ENCODE assay signal across 8 cellular contexts in the genomic region with DNA sequence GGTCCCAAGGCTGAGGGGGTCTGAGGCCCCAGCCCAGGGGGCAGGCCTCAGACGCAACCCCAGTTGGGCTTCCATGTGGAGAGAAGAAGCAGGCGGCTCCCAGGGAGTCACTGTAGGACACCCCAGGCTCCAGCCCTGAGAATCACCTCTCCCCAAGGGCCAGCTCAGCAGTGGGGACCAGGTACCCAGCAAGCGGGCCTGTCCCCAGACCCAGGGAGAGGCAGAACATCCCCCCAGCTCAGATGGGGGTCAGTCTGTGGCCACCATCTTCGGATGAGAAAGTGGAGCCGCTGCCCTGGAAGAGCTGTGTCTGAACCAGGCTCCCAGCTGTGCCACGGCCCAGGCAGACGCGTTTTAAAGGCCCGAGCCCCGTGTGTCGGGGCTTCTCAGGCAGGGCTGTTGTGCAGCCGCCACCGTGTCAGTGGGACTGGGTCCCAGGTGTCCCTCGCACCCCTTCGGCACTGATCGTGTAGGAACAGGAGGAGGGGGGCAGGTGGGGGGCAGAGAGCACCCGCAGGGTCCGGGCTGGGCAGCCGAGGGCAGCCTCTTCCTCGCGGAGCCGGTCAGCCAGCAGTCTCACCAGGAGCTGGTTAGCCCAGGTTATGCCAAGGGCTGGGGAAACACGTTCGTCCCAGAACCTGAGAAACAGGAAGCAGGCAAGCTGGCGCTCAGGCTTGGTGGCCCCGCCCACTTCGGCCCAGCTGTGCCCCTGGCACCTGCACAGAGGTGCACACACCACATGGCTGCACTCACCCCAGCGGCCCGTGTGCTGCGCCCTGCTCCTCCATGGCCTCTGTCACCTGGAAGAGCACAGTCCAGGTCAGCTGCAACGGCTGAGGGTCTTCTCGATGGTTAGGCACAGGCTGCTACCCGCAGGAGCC. TPM values are rescaled to one million over a fixed set of nuclear protein-coding genes. Genes with fewer than 3 reads are reported as not detected.
DNase-seq lines count a peak whose midpoint lies in the region; ATAC-seq and TF ChIP-seq lines count a peak whose summit lies in the region.

No MANE protein-coding gene starts in this region.

- H3K79me2 ChIP-seq in DND-41 (ENCODE audit: insufficient read depth, low read length), result peaks cover 20% of the 10 kb centered on the region; the same call in 1 of the 2 replicates

- no peaks in the 10 kb centered on the region for H3K9me3 Mint-ChIP-seq in activated CD8-positive, alpha-beta T cell treated with anti-CD3 and anti-CD28 coated beads, Interleukin-2, amount 10 ng/mL, durations not matched to agents 7 days and 5 days (ENCODE audit: insufficient read depth)

- no peaks in the 10 kb centered on the region for H3K27me3 Mint-ChIP-seq in activated CD8-positive, alpha-beta T cell treated with anti-CD3 and anti-CD28 coated beads, Interleukin-2, amount 10 ng/mL, durations not matched to agents 7 days and 5 days (ENCODE audit: low read depth)

- no peak overlapping the region for H2AFZ ChIP-seq in DND-41 (ENCODE audit: low read depth, low read length)

- no peak overlapping the region for H3K9ac ChIP-seq in DND-41 (ENCODE audit: low read depth, low read length)

- H3K4me1 ChIP-seq in DND-41 (ENCODE audit: insufficient read depth, low read length) (no peaks in the 10 kb centered on the region), psoas muscle (peaks cover 51% of the 10 kb centered on the region)

- no peak overlapping the region for H3K4me3 ChIP-seq in DND-41 (ENCODE audit: low read depth in 1 of 2, low read length in 2 of 2)
- H3K4me3 ChIP-seq in psoas muscle, result no peak overlapping the region

- H3K4me2 ChIP-seq in DND-41 (ENCODE audit: insufficient read depth, low read length), result no peak overlapping the region

- H3K27ac Mint-ChIP-seq in activated CD8-positive, alpha-beta T cell treated with anti-CD3 and anti-CD28 coated beads, Interleukin-2, amount 10 ng/mL, durations not matched to agents 7 days and 5 days, result no peak overlapping the region

- no peaks in the 10 kb centered on the region for H3K27me3 ChIP-seq in DND-41 (ENCODE audit: insufficient read depth, low read length, poor library complexity)
- no peaks in the 10 kb centered on the region for H3K27me3 ChIP-seq in psoas muscle (ENCODE audit: insufficient read depth in 3 of 3, low read length in 2 of 3)

- H3K27ac ChIP-seq in DND-41 (ENCODE audit: low read length), result no peak overlapping the region
- H3K27ac ChIP-seq in epithelial cell of prostate, result peak overlapping the region; percentile 49
- peak overlapping the region; percentile 71 for H3K27ac ChIP-seq in psoas muscle

- CTCF ChIA-PET in activated CD8-positive, alpha-beta T cell treated with anti-CD3 and anti-CD28 coated beads, Interleukin-2, amount 10 ng/mL, durations not matched to agents 7 days and 5 days (lab: Charles Lee), result interaction anchor here (1.8 kb wide), 1 partner anchor 110 kb away, joined by 4 read pairs; no protein-coding TSS in a partner anchor

- H3K36me3 Mint-ChIP-seq in activated CD8-positive, alpha-beta T cell treated with anti-CD3 and anti-CD28 coated beads, Interleukin-2, amount 10 ng/mL, durations not matched to agents 7 days and 5 days (ENCODE audit: low read depth), result peaks cover 37% of the 10 kb centered on the region

- WGBS in psoas muscle, 3 donors, result 80 to 88% (median 82%) methylated on average over 33 of the region's 33 CpGs

- no peak overlapping the region for H3K4me3 Mint-ChIP-seq in activated CD8-positive, alpha-beta T cell treated with anti-CD3 and anti-CD28 coated beads, Interleukin-2, amount 10 ng/mL, durations not matched to agents 7 days and 5 days

- no peaks in the 10 kb centered on the region for H3K9me3 ChIP-seq in DND-41 (ENCODE audit: insufficient read depth, low read length, severe bottlenecking)
- no peaks in the 10 kb centered on the region for H3K9me3 ChIP-seq in psoas muscle

- TF ChIP-seq CTCF in DND-41 (IDR thresholded peaks at IDR 0.05; ENCODE audit: borderline replicate concordance, extremely low read depth, low read length, poor library complexity, severe bottlenecking) (no peak), psoas muscle (IDR thresholded peaks at IDR 0.05) (no peak)

- ATAC-seq in DND-41 (ENCODE audit: insufficient read depth, low read depth), result peak; percentile 29; the same call in 2 of the 3 replicates
- ATAC-seq in psoas muscle, result no peak
- ATAC-seq in GM19397 (IDR thresholded peaks at IDR 0.05; ENCODE audit: unreplicated experiment), result no peak
- no peak for ATAC-seq in activated CD8-positive, alpha-beta T cell treated with anti-CD3 and anti-CD28 coated beads, Interleukin-2, amount 10 ng/mL, durations not matched to agents 7 days and 5 days
- ATAC-seq in GM21529 (IDR thresholded peaks at IDR 0.05; ENCODE audit: unreplicated experiment), result no peak

- DNase-seq in DND-41, result no peak
- peak; percentile 83 for DNase-seq in NCI-H510A (lab: John Stamatoyannopoulos, UW)
- peak; percentile 33 for DNase-seq in epithelial cell of prostate (ENCODE audit: low read depth, low spot score)
- DNase-seq in psoas muscle, result peak; percentile 15 to 51
- no peak for DNase-seq in activated CD8-positive, alpha-beta T cell treated with anti-CD3 and anti-CD28 coated beads, Interleukin-2, amount 10 ng/mL, durations not matched to agents 7 days and 5 days
- no peak for DNase-seq in activated CD4-positive, alpha-beta T cell treated with anti-CD3 and anti-CD28 coated beads for 4 hours

- H3K36me3 ChIP-seq in DND-41 (ENCODE audit: insufficient read depth, low read length), result peaks cover 92% of the 10 kb centered on the region
- peaks cover 6 to 56% of the 10 kb centered on the region in 2 donors for H3K36me3 ChIP-seq in psoas muscle (ENCODE audit: insufficient read depth in 1 of 2, low read depth in 1 of 2)

- no peaks in the 10 kb centered on the region for H3K4me1 Mint-ChIP-seq in activated CD8-positive, alpha-beta T cell treated with anti-CD3 and anti-CD28 coated beads, Interleukin-2, amount 10 ng/mL, durations not matched to agents 7 days and 5 days (ENCODE audit: low read depth)

- H4K20me1 ChIP-seq in DND-41 (ENCODE audit: insufficient read depth, low read length), result peaks cover 73% of the 10 kb centered on the region

- intact Hi-C loops in psoas muscle (cut with DNase I), result loop anchor here in 1 of 2 donors (5.0 kb wide), 1 partner anchor 66 kb away; no protein-coding TSS in a partner anchor

- POLR2A ChIA-PET in activated CD8-positive, alpha-beta T cell treated with anti-CD3 and anti-CD28 coated beads, Interleukin-2, amount 10 ng/mL, durations not matched to agents 7 days and 5 days (lab: Charles Lee), result no interaction called here

RNA-seq across cellular contexts. Expression of gene XRCC3, which starts 16.6 kb away (rescaled TPM):
- total RNA-seq in psoas muscle, result 1 to 10 TPM; 1.1 to 2.5 (median 1.4) TPM
- 1 to 10 TPM in 2 of 3 donors, under 1 TPM in 1; 1.00 to 2.5 (median 1.8) TPM for polyA plus RNA-seq in psoas muscle
- total RNA-seq in activated CD8-positive, alpha-beta T cell treated with anti-CD3 and anti-CD28 coated beads, Interleukin-2, amount 10 ng/mL, durations not matched to agents 7 days and 5 days, result 10 to 100 TPM; 46.2 to 52.5 TPM

RNA-seq across cellular contexts. Expression of gene ZFYVE21, which starts 17.0 kb away (rescaled TPM):
- total RNA-seq in psoas muscle, result 10 to 100 TPM; 14.3 to 27.1 (median 20.8) TPM
- 10 to 100 TPM; 14.0 to 21.7 (median 16.9) TPM for polyA plus RNA-seq in psoas muscle
- total RNA-seq in activated CD8-positive, alpha-beta T cell treated with anti-CD3 and anti-CD28 coated beads, Interleukin-2, amount 10 ng/mL, durations not matched to agents 7 days and 5 days, result 10 to 100 TPM; 16.7 to 17.4 TPM

Comparison
In these comparisons a context has a peak if more than half of its experiments do, and no peak if none do; other contexts are left out.
1. DNase-seq: peak in NCI-H510A (single experiment), epithelial cell of prostate (single experiment) and psoas muscle (2 of 2); none in DND-41 (single experiment), activated CD8-positive, alpha-beta T cell treated with anti-CD3 and anti-CD28 coated beads, Interleukin-2, amount 10 ng/mL, durations not matched to agents 7 days and 5 days (single experiment) and activated CD4-positive, alpha-beta T cell treated with anti-CD3 and anti-CD28 coated beads for 4 hours (0 of 2).
2. RNA of gene XRCC3, which starts 16.6 kb away (total RNA-seq): 46.2 to 52.5 TPM in activated CD8-positive, alpha-beta T cell treated with anti-CD3 and anti-CD28 coated beads, Interleukin-2, amount 10 ng/mL, durations not matched to agents 7 days and 5 days; 1.1 to 2.5 TPM in psoas muscle; every median in the first group is over 10 times any median in the second.